Comparison of ENCODE assay signal across 1 cellular context in the genomic region with DNA sequence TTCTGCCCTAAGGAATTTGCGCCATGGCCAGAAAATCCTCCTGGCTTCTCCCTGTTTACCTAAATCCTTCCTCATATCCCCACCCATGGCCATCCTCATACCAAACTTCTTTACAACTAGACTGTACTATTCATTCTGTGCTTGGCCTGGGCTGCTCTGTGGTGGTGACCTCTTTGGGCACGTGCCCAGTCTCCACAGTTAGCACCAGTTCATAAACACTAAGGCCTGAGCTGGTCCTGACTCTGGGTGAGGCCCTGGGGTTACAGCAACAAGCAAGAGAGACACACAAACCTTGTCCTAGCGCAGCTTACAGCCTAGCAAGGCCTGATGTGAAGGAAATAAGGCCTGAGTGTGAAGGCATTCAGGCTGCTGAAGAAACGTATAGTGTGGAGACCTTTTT.
TF ChIP-seq lines count a peak whose summit lies in the region.

No MANE protein-coding gene starts in this region.

TF ChIP-seq in H1, 55 proteins besides CTCF, POLR2A, EP300 and RAD21:
- no peak for TF ChIP-seq HDAC6 (IDR thresholded peaks at IDR 0.05; ENCODE audit: low read depth, low read length)
- TF ChIP-seq ASH2L (IDR thresholded peaks at IDR 0.05; ENCODE audit: low read length), result no peak
- TF ChIP-seq CHD2 (IDR thresholded peaks at IDR 0.05; ENCODE audit: low read length), result no peak
- TF ChIP-seq TAF7 (optimal IDR thresholded peaks at IDR 0.05; ENCODE audit: borderline replicate concordance, low read depth, low read length), result no peak
- TF ChIP-seq SIRT6 (IDR thresholded peaks at IDR 0.05; ENCODE audit: low read length), result no peak
- TF ChIP-seq KDM5A (IDR thresholded peaks at IDR 0.05; ENCODE audit: low read length), result no peak
TF ChIP-seq in H1: peak in this region for 0.
